In genomic region chr22:47406180-47406723, GRCh38 we compare ENCODE assay signal across 25 cellular contexts.
"Had no signal": no experiment of that assay in that cellular context is flagged by ENCODE, and none has a peak within 500 bp of the region (broad histone marks: within the 10 kb centered on the region; RNA-seq: fewer than 3 reads in every experiment).

No MANE protein-coding gene starts in this region.

- H3K4me3 ChIP-seq: MG63, SJCRH30 had no signal

- DNase-seq: activated CD4-positive, alpha-beta T cell treated with anti-CD3 and anti-CD28 coated beads for 4 hours; activated CD8-positive, alpha-beta T cell treated with anti-CD3 and anti-CD28 coated beads for 36 hours; activated gamma-delta T cell; activated naive CD4-positive, alpha-beta T cell treated with anti-CD3 and anti-CD28 coated beads for 36 hours; activated T-cell treated with anti-CD3 and anti-CD28 coated beads, Interleukin-2, amount 50 U/mL, for 24 hours; amygdala; cerebellar nuclear complex; MG63; MV-4-11; NCI-H1092 treated with DMSO at 0.1 percent for 48 hours; NCI-H1417 treated with DMSO at 0.1 percent for 48 hours; NCI-H1694; NCI-H2029; NCI-H2107; NCI-H2171 treated with DMSO at 0.1 percent for 48 hours; NCI-H345; NCI-H510A; NCI-H526 treated with DMSO at 0.1 percent for 48 hours; NCI-H82; SJCRH30; SW 1271 had no signal

- ATAC-seq: activated CD4-positive, CD25-positive, alpha-beta regulatory T cell treated with anti-CD3 and anti-CD28 coated beads, Interleukin-2, amount 50 U/mL, for 24 hours; activated CD8-positive, alpha-beta T cell treated with anti-CD3 and anti-CD28 coated beads for 36 hours; Right ventricle myocardium inferior; SK-N-SH treated with all-trans-retinoic acid at 6 μM for 48 hours had no signal

- H3K27ac ChIP-seq: KMS-11, SJCRH30 had no signal
